Comparison of ENCODE assay signal across 22 cellular contexts in the genomic region with DNA sequence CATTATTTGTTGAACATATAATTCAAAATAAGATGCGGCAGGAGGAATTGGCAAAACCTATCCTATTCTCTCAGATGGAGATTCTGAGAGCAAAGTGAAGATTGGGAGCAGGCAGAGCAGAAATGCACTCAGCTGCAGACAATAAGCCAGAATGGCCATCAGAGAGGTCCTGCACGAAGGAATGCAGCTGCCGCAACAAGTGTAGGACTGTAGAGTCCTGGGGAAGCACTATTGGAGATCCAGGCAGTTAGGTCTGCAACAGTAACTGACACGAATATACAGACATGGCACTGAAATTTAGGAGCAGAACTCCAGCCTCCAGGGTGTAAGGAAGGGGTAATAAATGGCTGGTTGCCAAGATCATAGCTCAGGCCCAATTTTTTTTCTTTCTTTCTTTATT. TPM values are rescaled to one million over a fixed set of nuclear protein-coding genes. Genes with fewer than 3 reads are reported as not detected.
DNase-seq lines count a peak whose midpoint lies in the region; ATAC-seq, FAIRE-seq and TF ChIP-seq lines count a peak whose summit lies in the region.
"Had no signal": no experiment of that assay in that cellular context is flagged by ENCODE, and none has a peak within 500 bp of the region (broad histone marks: within the 10 kb centered on the region; RNA-seq: fewer than 3 reads in every experiment).

No MANE protein-coding gene starts in this region.

- H3K4me1 ChIP-seq in IMR-90 (ENCODE audit: control insufficient read depth, insufficient read depth, low read length): peaks cover 16% of the 10 kb centered on the region
- no peaks in the 10 kb centered on the region for H3K4me1 ChIP-seq in K562 (replicated peaks in 1 of 2; ENCODE audit: control insufficient read depth in 2 of 2, insufficient read depth in 2 of 2, low read length in 2 of 2)
- peaks cover 8% of the 10 kb centered on the region for H3K4me1 ChIP-seq in neural progenitor cell
- H3K4me1 ChIP-seq in Caco-2: no peaks in the 10 kb centered on the region

- H3K27me3 Mint-ChIP-seq in neural progenitor cell (ENCODE audit: insufficient read depth, low read depth): no peaks in the 10 kb centered on the region
- H3K27me3 Mint-ChIP-seq in Caco-2 (ENCODE audit: insufficient read depth, unreplicated experiment): peaks cover 3% of the 10 kb centered on the region

- BruUV-seq in IMR-90 (replicated peaks; lab: Mats Ljungman, UMichigan) (no TSS peak), K562 (replicated peaks; lab: Mats Ljungman, UMichigan) (no TSS peak), Caco-2 (replicated peaks; lab: Mats Ljungman, UMichigan) (no TSS peak)

- no peak overlapping the region for H4K8ac ChIP-seq in IMR-90 (ENCODE audit: low read depth in 2 of 2, low read length in 2 of 2)

- H3K27ac ChIP-seq in IMR-90 (ENCODE audit: insufficient read depth, low read length): no peak overlapping the region
- no peak overlapping the region for H3K27ac ChIP-seq in K562 (ENCODE audit: extremely low read depth, low read depth, low read length)
- H3K27ac ChIP-seq in neural progenitor cell: no peak overlapping the region
- H3K27ac ChIP-seq: GM23248 had no signal

- H3K9me1 ChIP-seq in IMR-90 (ENCODE audit: insufficient read depth, low read length) (peaks cover 5% of the 10 kb centered on the region; the same call in 1 of the 2 replicates), K562 (ENCODE audit: control insufficient read depth, insufficient read depth, low read length) (no peaks in the 10 kb centered on the region)

- no peak overlapping the region for H2BK5ac ChIP-seq in IMR-90 (ENCODE audit: low read depth, low read length, poor library complexity, severe bottlenecking)

- peak overlapping the region; percentile 61; the same call in 1 of the 2 replicates for H2AK5ac ChIP-seq in IMR-90 (ENCODE audit: low read depth, low read length)

- no peak overlapping the region for H3K9ac ChIP-seq in IMR-90 (ENCODE audit: low read depth, low read length)
- H3K9ac ChIP-seq in K562 (ENCODE audit: insufficient read depth in 1 of 2, low read depth in 2 of 2, low read length in 2 of 2): no peak overlapping the region
- H3K9ac ChIP-seq in neural progenitor cell: no peak overlapping the region

- no peaks in the 10 kb centered on the region for H3F3A ChIP-seq in neural progenitor cell (ENCODE audit: low read depth)

- 92% methylated on average over 2 of the region's 4 CpGs; no CpG with 5 or more reads in 1 of the 2 experiments for WGBS in IMR-90 (ENCODE audit: extremely low coverage in 2 of 2, insufficient read length in 1 of 2), 2 experiments
- WGBS in K562 (ENCODE audit: insufficient coverage, low coverage, missing lambda C conversion rate): 5% methylated on average over 4 of the region's 4 CpGs

- no peak for ATAC-seq in IMR-90 (ENCODE audit: low read depth)
- no peak for ATAC-seq in K562
- no peak for ATAC-seq in HG03354 (IDR thresholded peaks at IDR 0.05; ENCODE audit: poor library complexity, severe bottlenecking, unreplicated experiment)
- ATAC-seq: A549, GM12878, HCT116 had no signal

- H3K36me3 ChIP-seq in IMR-90 (ENCODE audit: control insufficient read depth, insufficient read depth, low read length): no peaks in the 10 kb centered on the region
- no peaks in the 10 kb centered on the region for H3K36me3 ChIP-seq in K562 (ENCODE audit: control insufficient read depth, insufficient read depth, low read length)
- no peaks in the 10 kb centered on the region for H3K36me3 ChIP-seq in neural progenitor cell
- H3K36me3 ChIP-seq in Caco-2 (ENCODE audit: control insufficient read depth, insufficient read depth, low read length): no peaks in the 10 kb centered on the region

- no peak for TF ChIP-seq EP300 in K562 (IDR thresholded peaks at IDR 0.05; ENCODE audit: low read length)

- no peak for TF ChIP-seq POLR2A in IMR-90 (IDR thresholded peaks at IDR 0.05; ENCODE audit: low read depth, low read length)
- TF ChIP-seq POLR2A in K562 (conservative IDR thresholded peaks at IDR 0.05): no peak

- H4K5ac ChIP-seq in IMR-90 (ENCODE audit: low read depth, low read length): no peak overlapping the region

- TF ChIP-seq RAD21 in IMR-90 (IDR thresholded peaks at IDR 0.05; ENCODE audit: low read length) (no peak), K562 (CRISPR knock-in tag; conservative IDR thresholded peaks at IDR 0.05 in 1 of 2, IDR thresholded peaks at IDR 0.05 in 1 of 2) (no peak)

- FAIRE-seq in K562 (lab: Jason Lieb, UNC): no peak
- FAIRE-seq: A549, GM12878, GM19239 had no signal

- H3K79me1 ChIP-seq in IMR-90 (ENCODE audit: low read depth in 1 of 2, low read length in 2 of 2): peaks cover 5 to 13% of the 10 kb centered on the region in 2 experiments; a peak in 2 of 4 replicates

- H2AFZ ChIP-seq in IMR-90 (replicated peaks; ENCODE audit: low read length, poor library complexity) (no peak overlapping the region), K562 (ENCODE audit: low read depth, low read length) (no peak overlapping the region), neural progenitor cell (replicated peaks) (peak overlapping the region; percentile 89)
- H2AFZ ChIP-seq: GM23248 had no signal

- CTCF ChIA-PET in IMR-90 (lab: Yijun Ruan, JAX): interaction anchor here (0.6 kb wide), 1 partner anchor 9 kb away, joined by 4 read pairs; no protein-coding TSS in a partner anchor
- CTCF ChIA-PET in K562 (lab: Yijun Ruan, JAX; ENCODE audit: low intra/inter-chr PET ratio): interaction anchor here (0.9 kb wide), 1 partner anchor 12 kb away, joined by 4 read pairs; no protein-coding TSS in a partner anchor
- CTCF ChIA-PET in Caco-2 (lab: Charles Lee): no interaction called here

- no peak overlapping the region for H3K14ac ChIP-seq in IMR-90 (replicated peaks; ENCODE audit: low read depth, low read length)

- H3K4me3 ChIP-seq in IMR-90 (ENCODE audit: insufficient read depth, low read depth, low read length) (no peak overlapping the region), K562 (no peak overlapping the region), neural progenitor cell (no peak overlapping the region), Caco-2 (ENCODE audit: low read depth, low read length) (no peak overlapping the region)
- H3K4me3 ChIP-seq: A549, GM12878, GM23248 had no signal

- H3K27ac Mint-ChIP-seq in neural progenitor cell: no peak overlapping the region
- no peak overlapping the region for H3K27ac Mint-ChIP-seq in Caco-2 (ENCODE audit: unreplicated experiment)
- H3K27ac Mint-ChIP-seq: CD4-positive, alpha-beta memory T cell; H9 had no signal

- dilution Hi-C loops in IMR-90 (cut with HindIII; ENCODE audit: low sequenced_read_pairs, unreplicated experiment): no loop called here

- H3K4me2 ChIP-seq in IMR-90 (ENCODE audit: low read depth, low read length) (no peak overlapping the region), K562 (ENCODE audit: insufficient read depth, low read length) (no peak overlapping the region), neural progenitor cell (no peak overlapping the region)
- H3K4me2 ChIP-seq: A549 had no signal

- H3K36me3 Mint-ChIP-seq in neural progenitor cell (no peaks in the 10 kb centered on the region), Caco-2 (ENCODE audit: insufficient read depth, unreplicated experiment) (no peaks in the 10 kb centered on the region)
- H3K36me3 Mint-ChIP-seq: CD4-positive, alpha-beta memory T cell had no signal

- peak overlapping the region; percentile 72; the same call in 1 of the 3 replicates for H2BK15ac ChIP-seq in IMR-90 (ENCODE audit: low read depth, low read length)

- H3K79me2 ChIP-seq in K562 (ENCODE audit: control insufficient read depth, insufficient read depth, low read length) (no peaks in the 10 kb centered on the region), neural progenitor cell (ENCODE audit: low read depth) (no peaks in the 10 kb centered on the region)

- H3K23ac ChIP-seq in IMR-90 (ENCODE audit: low read depth, low read length): no peak overlapping the region

- no peaks in the 10 kb centered on the region for H3K9me3 Mint-ChIP-seq in neural progenitor cell
- no peaks in the 10 kb centered on the region for H3K9me3 Mint-ChIP-seq in Caco-2 (ENCODE audit: unreplicated experiment)
- H3K9me3 Mint-ChIP-seq: H9 had no signal

- no peak overlapping the region for H3K56ac ChIP-seq in IMR-90 (ENCODE audit: extremely low read depth, insufficient read depth, low read length)

- H4K91ac ChIP-seq in IMR-90 (ENCODE audit: insufficient read depth, low read depth, low read length): peak overlapping the region; percentile 23; the same call in 1 of the 2 replicates

- POLR2A ChIA-PET in IMR-90 (lab: Charles Lee; ENCODE audit: unreplicated experiment): interaction anchor here (0.6 kb wide), 1 partner anchor 8 kb away, joined by 6 read pairs; no protein-coding TSS in a partner anchor
- POLR2A ChIA-PET in K562 (lab: Yijun Ruan, JAX): no interaction called here
- POLR2A ChIA-PET in Caco-2 (lab: Charles Lee): no interaction called here

- no peaks in the 10 kb centered on the region for H3K4me1 Mint-ChIP-seq in neural progenitor cell
- no peaks in the 10 kb centered on the region for H3K4me1 Mint-ChIP-seq in Caco-2 (ENCODE audit: low read depth, unreplicated experiment)
- H3K4me1 Mint-ChIP-seq: CD4-positive, alpha-beta memory T cell had no signal

- intact Hi-C loops in IMR-90 (cut with micrococcal nuclease) (no loop called here), K562 (cut with micrococcal nuclease) (no loop called here), Caco-2 (cut with micrococcal nuclease; ENCODE audit: unreplicated experiment) (no loop called here)

- peak overlapping the region; percentile 5; the same call in 1 of the 2 replicates for H2BK120ac ChIP-seq in IMR-90 (ENCODE audit: low read depth, low read length)

- H3K18ac ChIP-seq in IMR-90 (ENCODE audit: low read depth, low read length): no peak overlapping the region

- H3K4me3 Mint-ChIP-seq in neural progenitor cell: no peak overlapping the region
- H3K4me3 Mint-ChIP-seq in Caco-2 (ENCODE audit: unreplicated experiment): no peak overlapping the region
- H3K4me3 Mint-ChIP-seq: CD4-positive, alpha-beta memory T cell; H9 had no signal

- H3K27me3 ChIP-seq in IMR-90 (ENCODE audit: control insufficient read depth, insufficient read depth, low read length) (no peaks in the 10 kb centered on the region), K562 (ENCODE audit: control insufficient read depth in 2 of 2, insufficient read depth in 2 of 2, low read length in 2 of 2) (no peaks in the 10 kb centered on the region), neural progenitor cell (no peaks in the 10 kb centered on the region), Caco-2 (replicated peaks; ENCODE audit: control insufficient read depth, insufficient read depth, low read length) (no peaks in the 10 kb centered on the region)

- TF ChIP-seq CTCF in IMR-90 (conservative IDR thresholded peaks at IDR 0.05; ENCODE audit: low read depth, low read length) (no peak), K562 (IDR thresholded peaks at IDR 0.05 in 2 of 3, conservative IDR thresholded peaks at IDR 0.05 in 1 of 3; ENCODE audit: insufficient read depth in 2 of 3, low read depth in 1 of 3, low read length in 3 of 3) (no peak), neural progenitor cell (IDR thresholded peaks at IDR 0.05) (no peak), Caco-2 (IDR thresholded peaks at IDR 0.05; ENCODE audit: insufficient read depth in 1 of 2, low read depth in 1 of 2, low read length in 1 of 2, severe bottlenecking in 1 of 2, unreplicated experiment in 1 of 2) (no peak)

- DNase-seq in IMR-90 (no peak), K562 (ENCODE audit: extremely low read depth in 1 of 4, low spot score in 3 of 4) (no peak), neural progenitor cell (ENCODE audit: low spot score) (peak; percentile 16), NCI-H146 (lab: John Stamatoyannopoulos, UW) (no peak), Caco-2 (no peak)
- DNase-seq: 8988T; ACHN; AML-193; C1 segment of cervical spinal cord; CD4-positive, alpha-beta memory T cell; COR-L47; DMS153; DMS79; EL; GDM1; GM23248; H9 had no signal

- H2BK20ac ChIP-seq in IMR-90 (ENCODE audit: low read depth, low read length): peak overlapping the region; percentile 16; the same call in 1 of the 2 replicates

- H3K4ac ChIP-seq in IMR-90 (ENCODE audit: low read depth, low read length): peak overlapping the region; percentile 15; the same call in 1 of the 2 replicates

- in situ Hi-C loops in IMR-90 (cut with MboI; ENCODE audit: low sequenced_read_pairs) (no loop called here), K562 (cut with MboI) (no loop called here)

- no peak overlapping the region for H2AK9ac ChIP-seq in IMR-90 (replicated peaks; ENCODE audit: low read depth, low read length, poor library complexity)

- H3K9me3 ChIP-seq in IMR-90 (ENCODE audit: control insufficient read depth, insufficient read depth, low read length) (no peaks in the 10 kb centered on the region), K562 (replicated peaks; ENCODE audit: control insufficient read depth, insufficient read depth, low read depth, low read length) (no peaks in the 10 kb centered on the region), neural progenitor cell (ENCODE audit: low read depth) (no peaks in the 10 kb centered on the region), Caco-2 (no peaks in the 10 kb centered on the region)
- H3K9me3 ChIP-seq: A549 had no signal

- H4K20me1 ChIP-seq in IMR-90 (ENCODE audit: insufficient read depth, low read length) (no peaks in the 10 kb centered on the region), K562 (replicated peaks; ENCODE audit: control insufficient read depth, insufficient read depth, low read length) (no peaks in the 10 kb centered on the region), neural progenitor cell (ENCODE audit: low read depth) (no peaks in the 10 kb centered on the region)

RNA-seq across cellular contexts. Expression of a gene that starts 10.4 kb away (rescaled TPM):
- total RNA-seq in IMR-90 (2012; rRNA removed) (1,211 and 1,351 TPM in 2 replicates), K562 (2014; rRNA removed) (1.5 and 1.7 TPM in 2 replicates), K562 (2014; rRNA removed; fragmentation: Illumina TruSeq; extraction: Trizol) (1.2 and 1.6 TPM in 2 replicates), K562 (2015; rRNA removed; fragmentation: Illumina TruSeq; extraction: Trizol) (1.1 and 1.2 TPM in 2 replicates), K562 (2021) (5.5 and 8.2 TPM in 2 replicates), neural progenitor cell (ENCODE audit: low replicate concordance) (28.0 and 47.9 TPM in 2 replicates), Caco-2 (2022) (2.6 and 6.7 TPM in 2 replicates)
- polyA plus RNA-seq in IMR-90 (2012; rRNA removed) (3,922 and 4,454 TPM in 2 replicates), K562 (2011; rRNA removed) (1.8 and 11.6 TPM in 2 replicates), K562 (2014; fragmentation: Illumina TruSeq; extraction: Trizol) (3.3 and 3.7 TPM in 2 replicates), K562 (2014; fragmentation: Nextera tagmentation; extraction: Ambion mirVana) (1 to 10 TPM in 1 of 2 experiments, under 1 TPM in 1; 0.94 to 1.1 TPM), K562 (2014; rRNA removed) (1.4 and 2.9 TPM in 2 replicates)
- 4,367 and 7,099 TPM in 2 replicates for polyA plus RNA-seq in IMR-90 (2012; cell fraction: cytosol; rRNA removed)
- 4,818 and 7,550 TPM in 2 replicates for polyA plus RNA-seq in IMR-90 (2012; cell fraction: nucleus; rRNA removed; ENCODE audit: low replicate concordance)
- total RNA-seq in K562 (2011; cell fraction: chromatin; rRNA removed; ENCODE audit: low replicate concordance): 16.6 and 49.0 TPM in 2 replicates
- total RNA-seq in K562 (2011; cell fraction: nucleolus; rRNA removed): 20.1 and 54.5 TPM in 2 replicates
- 14.3 and 19.7 TPM in 2 replicates for total RNA-seq in K562 (2011; cell fraction: nucleoplasm; rRNA removed)
- polyA plus RNA-seq in K562 (2011; cell fraction: cytosol; rRNA removed): 0.58 and 8.6 TPM in 2 replicates
- 4.2 and 84.4 TPM in 2 replicates for polyA plus RNA-seq in K562 (2011; cell fraction: nucleus; rRNA removed)
- 1.9 and 3.6 TPM in 2 replicates for polyA plus RNA-seq in K562 (2012)
- 2.4 and 19.8 TPM in 2 replicates for polyA minus RNA-seq in K562 (2011; rRNA and poly(A)+ RNA removed)
- 3.3 and 21.9 TPM in 2 replicates for polyA minus RNA-seq in K562 (2011; cell fraction: cytosol; rRNA and poly(A)+ RNA removed)
- polyA minus RNA-seq in K562 (2011; cell fraction: nucleus; rRNA and poly(A)+ RNA removed): 3.2 and 42.3 TPM in 2 replicates
- total RNA-seq: CD4-positive, alpha-beta memory T cell had no signal
- polyA plus RNA-seq: CD4-positive, alpha-beta memory T cell had no signal

Comparison
In these comparisons a context has a peak if more than half of its experiments do, and no peak if none do; other contexts are left out.
1. RNA of a gene that starts 10.4 kb away (total RNA-seq): 1,211 to 1,351 TPM in IMR-90; 28.0 to 47.9 TPM in neural progenitor cell, 2.6 to 6.7 TPM in Caco-2 and 1.1 to 54.5 TPM in K562; every median in the first group is over 10 times any median in the second.